9 cellular contexts compared by ENCODE assay signal in the genomic region with DNA sequence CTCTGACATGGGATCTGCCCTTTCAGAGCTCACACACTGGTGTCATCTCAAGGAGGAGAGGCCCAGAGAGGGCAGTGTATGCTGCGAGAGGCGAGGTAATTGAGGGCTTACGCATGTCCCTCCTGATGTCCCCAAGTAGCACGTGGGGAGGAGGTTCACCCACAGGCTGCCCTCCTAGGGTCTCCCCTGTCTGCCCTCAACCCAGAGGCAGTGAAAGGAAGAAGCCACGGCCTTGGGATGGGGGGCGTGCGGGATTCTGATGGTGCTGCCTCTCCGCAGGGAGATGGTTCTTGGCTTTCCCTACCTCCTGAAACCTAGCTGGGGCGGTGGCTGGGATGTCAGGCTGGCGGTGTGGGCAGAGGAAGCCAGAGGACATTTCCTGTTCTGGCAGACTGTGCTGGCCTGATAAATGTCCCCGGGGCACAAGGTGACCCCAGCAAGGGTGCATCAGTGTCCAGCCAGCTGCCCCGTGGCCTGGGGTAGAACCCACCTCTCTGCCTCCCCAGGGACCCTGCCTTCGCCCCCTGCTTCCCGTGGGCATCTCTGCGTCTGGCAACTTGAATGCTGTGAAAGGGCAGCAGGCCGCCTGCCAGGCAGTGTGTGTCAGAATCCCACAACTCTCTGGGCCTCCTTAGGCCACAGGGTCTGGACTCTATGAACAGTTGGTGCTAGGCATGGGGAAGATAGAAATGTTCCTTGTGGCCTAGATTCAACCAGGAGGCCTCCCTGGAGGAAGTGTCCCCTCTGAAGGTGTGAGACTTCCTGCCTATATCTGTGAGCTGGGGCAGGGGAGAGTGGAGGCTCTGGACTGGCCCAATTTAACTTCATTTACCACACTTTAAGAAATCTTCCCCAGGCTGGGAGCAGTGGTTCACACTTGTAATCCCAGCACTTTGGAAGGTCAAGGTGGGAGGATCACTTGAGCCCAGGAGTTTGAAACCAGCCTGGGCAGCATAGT. TPM values are rescaled to one million over a fixed set of nuclear protein-coding genes. Genes with fewer than 3 reads are reported as not detected.
DNase-seq lines count a peak whose midpoint lies in the region; ATAC-seq, FAIRE-seq and TF ChIP-seq lines count a peak whose summit lies in the region.
"Had no signal": no experiment of that assay in that cellular context is flagged by ENCODE, and none has a peak within 500 bp of the region (broad histone marks: within the 10 kb centered on the region; RNA-seq: fewer than 3 reads in every experiment).

No MANE protein-coding gene starts in this region.

- ATAC-seq in Right ventricle myocardium superior (ENCODE audit: poor library complexity): peak; percentile 18
- no peak for ATAC-seq in memory B cell (ENCODE audit: low read depth)

- peaks cover 67% of the 10 kb centered on the region for H3K4me1 ChIP-seq in astrocyte (ENCODE audit: insufficient read depth, low read length)
- H3K4me1 ChIP-seq in vagina: peaks cover 79% of the 10 kb centered on the region

- H3K9me3 Mint-ChIP-seq in astrocyte (ENCODE audit: unreplicated experiment) (no peaks in the 10 kb centered on the region), memory B cell (no peaks in the 10 kb centered on the region), progenitor cell of endocrine pancreas (ENCODE audit: low read depth) (no peaks in the 10 kb centered on the region)

- peak overlapping the region; percentile 91 for H3K9ac ChIP-seq in astrocyte (ENCODE audit: low read length)

- H2AFZ ChIP-seq in astrocyte (ENCODE audit: low read depth, low read length): no peak overlapping the region

- no peak overlapping the region for H3K4me3 Mint-ChIP-seq in astrocyte (ENCODE audit: unreplicated experiment)
- peak overlapping the region; percentile 75 for H3K4me3 Mint-ChIP-seq in memory B cell
- no peak overlapping the region for H3K4me3 Mint-ChIP-seq in progenitor cell of endocrine pancreas (ENCODE audit: low read depth)

- H4K20me1 ChIP-seq in astrocyte (ENCODE audit: insufficient read depth, low read length): peaks cover 49% of the 10 kb centered on the region

- H3K36me3 ChIP-seq in astrocyte (ENCODE audit: insufficient read depth, low read length) (no peaks in the 10 kb centered on the region), vagina (no peaks in the 10 kb centered on the region)

- H3K9me3 ChIP-seq in astrocyte (ENCODE audit: insufficient read depth, low read depth, low read length) (no peaks in the 10 kb centered on the region), vagina (no peaks in the 10 kb centered on the region)

- no peaks in the 10 kb centered on the region for H3K27me3 ChIP-seq in astrocyte (ENCODE audit: insufficient read depth, low read length)
- H3K27me3 ChIP-seq in vagina: no peaks in the 10 kb centered on the region

- peaks cover 97% of the 10 kb centered on the region for H3K79me2 ChIP-seq in astrocyte (ENCODE audit: insufficient read depth, low read length)

- H3K27me3 Mint-ChIP-seq in astrocyte (ENCODE audit: low read depth, unreplicated experiment) (no peaks in the 10 kb centered on the region), memory B cell (no peaks in the 10 kb centered on the region), progenitor cell of endocrine pancreas (peaks cover 51% of the 10 kb centered on the region)

- H3K36me3 Mint-ChIP-seq in astrocyte (ENCODE audit: low read depth, unreplicated experiment): peaks cover 1% of the 10 kb centered on the region
- peaks cover 4% of the 10 kb centered on the region for H3K36me3 Mint-ChIP-seq in memory B cell
- H3K36me3 Mint-ChIP-seq in progenitor cell of endocrine pancreas (ENCODE audit: insufficient read depth): no peaks in the 10 kb centered on the region

- H3K4me1 Mint-ChIP-seq in astrocyte (ENCODE audit: low read depth, unreplicated experiment): peaks cover 39% of the 10 kb centered on the region
- H3K4me1 Mint-ChIP-seq in memory B cell: peaks cover 60% of the 10 kb centered on the region
- H3K4me1 Mint-ChIP-seq in progenitor cell of endocrine pancreas (ENCODE audit: low read depth): peaks cover 2% of the 10 kb centered on the region

- peak; percentile 69 for DNase-seq in Right ventricle myocardium superior
- DNase-seq in cardiac septum (ENCODE audit: low spot score): no peak
- no peak for DNase-seq in astrocyte (ENCODE audit: low read depth)
- DNase-seq in memory B cell (ENCODE audit: low spot score in 2 of 2): no peak
- no peak for DNase-seq in vagina (ENCODE audit: extremely low spot score in 2 of 2)
- DNase-seq in NCI-H510A treated with DMSO at 0.1 percent for 48 hours (lab: John Stamatoyannopoulos, UW): no peak
- DNase-seq in progenitor cell of endocrine pancreas (ENCODE audit: low spot score, unreplicated experiment): no peak
- no peak for DNase-seq in RPMI8226
- DNase-seq: DMS 273 treated with DMSO at 0.1 percent for 48 hours had no signal

- H3K4me3 ChIP-seq in astrocyte (ENCODE audit: insufficient read depth, low read depth, low read length) (no peak overlapping the region), vagina (peak overlapping the region in 1 of 2 donors; percentile 5)

- H3K27ac ChIP-seq in astrocyte (ENCODE audit: low read depth, low read length): peak overlapping the region; percentile 75
- H3K27ac ChIP-seq in vagina: peak overlapping the region; percentile 83

- TF ChIP-seq CTCF in astrocyte (IDR thresholded peaks at IDR 0.05; ENCODE audit: insufficient read depth, low read depth, low read length) (no peak), vagina (IDR thresholded peaks at IDR 0.05) (no peak), progenitor cell of endocrine pancreas (IDR thresholded peaks at IDR 0.05; ENCODE audit: unreplicated experiment) (no peak)

- H3K27ac Mint-ChIP-seq in astrocyte (ENCODE audit: unreplicated experiment): peak overlapping the region; percentile 50
- peak overlapping the region; percentile 87 for H3K27ac Mint-ChIP-seq in memory B cell
- H3K27ac Mint-ChIP-seq in progenitor cell of endocrine pancreas: no peak overlapping the region

- peak overlapping the region; percentile 93 for H3K4me2 ChIP-seq in astrocyte (ENCODE audit: low read length)

- intact Hi-C loops in Right ventricle myocardium superior (cut with DNase I) (no loop called here), cardiac septum (cut with DNase I) (loop anchor here (2.0 kb wide), 1 partner anchor 20 kb away; no protein-coding TSS in a partner anchor), vagina (cut with DNase I) (no loop called here)

- no peak for TF ChIP-seq POLR2A in vagina (IDR thresholded peaks at IDR 0.05)

- FAIRE-seq in astrocyte (lab: Jason Lieb, UNC): no peak

RNA-seq across cellular contexts. Expression of a gene that starts 4.8 kb away (rescaled TPM):
- total RNA-seq in Right ventricle myocardium superior: 42.8 TPM
- 33.7 TPM for total RNA-seq in cardiac septum
- 23.6 and 26.1 TPM in 2 replicates for total RNA-seq in astrocyte
- total RNA-seq in vagina: 24.1 TPM
- total RNA-seq in progenitor cell of endocrine pancreas: 0.72 and 1.5 TPM in 2 replicates

RNA-seq across cellular contexts. Expression of a gene that starts 41.6 kb away (rescaled TPM):
- 35.1 TPM for total RNA-seq in Right ventricle myocardium superior
- total RNA-seq in cardiac septum: 18.6 TPM
- 14.3 and 14.9 TPM in 2 replicates for total RNA-seq in astrocyte
- 5.6 TPM for total RNA-seq in vagina
- total RNA-seq in progenitor cell of endocrine pancreas: 31.3 and 32.9 TPM in 2 replicates
